In the genomic region with DNA sequence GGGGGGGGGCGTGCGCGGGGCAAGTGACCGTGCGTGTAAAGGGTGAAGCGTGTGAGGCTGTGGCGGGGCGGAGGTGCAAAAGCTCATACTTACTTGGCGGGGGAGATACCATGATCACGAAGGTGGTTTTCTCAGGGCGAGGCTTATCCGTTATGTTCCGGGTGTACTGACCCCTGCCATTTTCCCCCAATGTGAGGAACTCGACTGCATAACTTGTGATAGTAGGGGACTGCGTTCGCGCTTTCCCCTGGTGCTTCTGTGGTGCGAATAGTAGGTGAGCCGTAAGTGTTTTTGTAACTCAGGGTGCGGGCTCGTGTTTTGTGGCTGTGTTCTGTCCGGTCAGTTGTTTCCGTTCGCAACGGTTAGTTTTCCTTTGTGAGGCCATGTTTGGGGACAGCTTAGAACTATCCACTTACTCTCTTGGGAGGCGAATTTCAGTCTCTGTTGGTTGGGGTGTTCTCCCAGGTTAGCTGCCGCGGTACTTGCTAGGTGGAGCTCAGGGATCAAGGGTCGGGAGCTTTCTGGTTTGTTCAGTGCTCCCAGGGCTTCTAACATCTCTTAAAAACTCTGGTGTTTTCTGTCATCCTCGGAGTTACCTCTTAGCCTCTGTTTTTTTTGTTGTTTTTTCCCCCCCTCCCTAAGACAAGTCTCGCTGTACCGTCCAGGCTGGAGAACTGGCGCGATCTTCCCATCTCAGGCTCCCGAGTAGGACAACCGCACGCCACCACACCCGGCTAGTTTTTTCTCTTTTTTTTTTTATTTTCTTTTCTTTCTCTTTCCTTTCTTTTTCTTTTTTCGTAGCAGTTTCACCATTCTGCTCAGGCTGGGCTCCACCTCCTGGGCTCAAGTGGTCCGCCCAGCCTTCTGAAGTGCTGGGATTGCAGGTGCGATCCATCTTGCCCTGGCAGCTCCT, we compare ENCODE assay signal across 8 cellular contexts. TPM values are rescaled to one million over a fixed set of nuclear protein-coding genes. Genes with fewer than 3 reads are reported as not detected.
A peak's percentile ranks its signal among the peaks of the same experiment; 100 is the strongest.
DNase-seq lines count a peak whose midpoint lies in the region; ATAC-seq and TF ChIP-seq lines count a peak whose summit lies in the region.
"Not testable (repeated sequence)": the region's sequence is repeated elsewhere in the genome, so short reads cannot be mapped to it uniquely, and the experiment has no call there.

No MANE protein-coding gene starts in this region.

- H3K4me3 ChIP-seq in GM12875 (ENCODE audit: low read depth, low read length) (peak overlapping the region; percentile 32), subcutaneous abdominal adipose tissue (ENCODE audit: low read depth in 1 of 5, low read length in 5 of 5) (peak overlapping the region; percentile 59 to 76 (median 62))

- not testable (repeated sequence) for H3K27me3 Mint-ChIP-seq in activated naive CD8-positive, alpha-beta T cell treated with anti-CD3 and anti-CD28 coated beads, Interleukin-2, amount 50 U/mL, for 24 hours

- peaks cover 12% of the 10 kb centered on the region for H3K4me1 Mint-ChIP-seq in activated naive CD8-positive, alpha-beta T cell treated with anti-CD3 and anti-CD28 coated beads, Interleukin-2, amount 50 U/mL, for 24 hours

- H3K4me1 ChIP-seq in subcutaneous abdominal adipose tissue (ENCODE audit: control insufficient read depth in 5 of 5, insufficient read depth in 5 of 5, low read length in 5 of 5), result not testable (repeated sequence)

- DNase-seq in NCI-H1417 (lab: John Stamatoyannopoulos, UW), result peak; percentile 87 to 97 (median 88)
- DNase-seq in SW 1271 (lab: John Stamatoyannopoulos, UW), result peak; percentile 57 to 76
- peak; percentile 88 for DNase-seq in activated naive CD8-positive, alpha-beta T cell treated with anti-CD3 and anti-CD28 coated beads, Interleukin-2, amount 50 U/mL, for 24 hours
- peak; percentile 74 for DNase-seq in Right ventricle myocardium superior
- DNase-seq in omental fat pad (ENCODE audit: low spot score), result peak; percentile 69

- H3K36me3 ChIP-seq in subcutaneous abdominal adipose tissue (ENCODE audit: control insufficient read depth in 5 of 5, insufficient read depth in 5 of 5, low read length in 5 of 5), result not testable (repeated sequence)

- not testable (repeated sequence) for H3K27me3 ChIP-seq in subcutaneous abdominal adipose tissue (ENCODE audit: control insufficient read depth in 5 of 5, insufficient read depth in 4 of 5, low read length in 5 of 5)

- H3K9ac ChIP-seq in subcutaneous abdominal adipose tissue (ENCODE audit: low read length in 5 of 5), result peak overlapping the region in 4 of 5 donors; percentile 30 to 68 (median 41)

- peak overlapping the region; percentile 87 for H3K4me3 Mint-ChIP-seq in activated naive CD8-positive, alpha-beta T cell treated with anti-CD3 and anti-CD28 coated beads, Interleukin-2, amount 50 U/mL, for 24 hours

- TF ChIP-seq CTCF in GM12875 (IDR thresholded peaks at IDR 0.05; ENCODE audit: borderline replicate concordance, insufficient read depth, low read depth, low read length); omental fat pad (IDR thresholded peaks at IDR 0.05): not testable (repeated sequence)

- intact Hi-C loops in Right ventricle myocardium superior (cut with DNase I), result not testable (repeated sequence)

- peak overlapping the region; percentile 98 for H3K27ac Mint-ChIP-seq in activated naive CD8-positive, alpha-beta T cell treated with anti-CD3 and anti-CD28 coated beads, Interleukin-2, amount 50 U/mL, for 24 hours

- ATAC-seq in HG02623 (IDR thresholded peaks at IDR 0.05; ENCODE audit: unreplicated experiment) (peak; percentile 78), Right ventricle myocardium superior (ENCODE audit: poor library complexity) (peak; percentile 90), omental fat pad (ENCODE audit: low FRiP score) (peak; percentile 96)
- peak; percentile 93 for ATAC-seq in activated naive CD8-positive, alpha-beta T cell treated with anti-CD3 and anti-CD28 coated beads, Interleukin-2, amount 50 U/mL, for 24 hours

- H3K9me3 Mint-ChIP-seq in activated naive CD8-positive, alpha-beta T cell treated with anti-CD3 and anti-CD28 coated beads, Interleukin-2, amount 50 U/mL, for 24 hours, result not testable (repeated sequence)

- not testable (repeated sequence) for H3K9me3 ChIP-seq in subcutaneous abdominal adipose tissue (ENCODE audit: control insufficient read depth in 5 of 5, low read length in 5 of 5)

- not testable (repeated sequence) for H3K36me3 Mint-ChIP-seq in activated naive CD8-positive, alpha-beta T cell treated with anti-CD3 and anti-CD28 coated beads, Interleukin-2, amount 50 U/mL, for 24 hours (ENCODE audit: low read depth)

- peak overlapping the region; percentile 54 for H3K27ac ChIP-seq in subcutaneous abdominal adipose tissue (ENCODE audit: low read depth, low read length)

RNA-seq across cellular contexts. Expression of gene PPIAL4E, which starts 39.3 kb away (rescaled TPM):
- total RNA-seq in Right ventricle myocardium superior, result not detected
- not detected for total RNA-seq in omental fat pad

RNA-seq across cellular contexts. Expression of gene NBPF15, which starts 48.7 kb away (rescaled TPM):
- 6.7 TPM for total RNA-seq in Right ventricle myocardium superior
- 10 to 100 TPM; 16.5 to 31.5 (median 23.4) TPM for total RNA-seq in omental fat pad

Comparison
In these comparisons a context has a peak if more than half of its experiments do, and no peak if none do; other contexts are left out.
1. Peak in every context shown above with its lines: DNase-seq, ATAC-seq, H3K4me3 ChIP-seq and H3K27ac ChIP-seq.